ENCODE assay signal across 8 cellular contexts in the genomic region with DNA sequence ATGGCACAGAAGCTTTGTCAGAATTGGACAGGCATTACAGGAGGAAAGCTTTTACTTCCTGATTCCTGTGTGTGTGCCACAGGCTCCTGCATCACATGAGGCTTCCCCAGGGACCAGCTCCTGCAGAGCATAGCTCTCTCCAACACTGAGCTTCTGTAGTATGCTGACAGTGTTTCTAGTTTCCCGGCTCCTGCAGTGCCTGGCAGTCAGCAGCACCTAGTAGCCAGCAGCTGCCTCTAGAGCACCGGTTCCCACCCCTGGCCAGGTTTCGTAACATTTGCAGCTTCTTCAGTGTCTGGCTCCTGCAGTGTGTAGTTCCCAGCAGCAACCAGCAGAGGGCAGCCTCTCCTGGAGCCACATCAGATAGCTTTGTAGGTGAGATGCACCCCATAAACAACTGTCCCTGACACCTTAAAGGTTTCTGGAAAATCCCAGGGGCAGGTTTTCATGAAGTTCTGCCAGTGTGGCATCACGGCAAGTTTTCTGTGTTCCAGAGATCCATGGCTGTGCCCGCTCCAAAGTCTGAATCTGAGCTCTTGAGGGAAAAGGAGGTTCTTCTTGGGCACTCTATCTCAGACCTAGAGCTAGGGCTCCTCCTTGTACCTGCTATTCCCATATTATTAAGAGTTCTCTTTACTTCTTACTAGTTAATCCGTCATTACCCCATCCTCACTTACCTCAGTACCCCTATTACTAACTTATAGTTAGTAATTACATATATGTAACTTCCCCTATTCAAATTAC. TPM values are rescaled to one million over a fixed set of nuclear protein-coding genes. Genes with fewer than 3 reads are reported as not detected.
A peak's percentile ranks its signal among the peaks of the same experiment; 100 is the strongest.
DNase-seq lines count a peak whose midpoint lies in the region; ATAC-seq, FAIRE-seq and TF ChIP-seq lines count a peak whose summit lies in the region.

No MANE protein-coding gene starts in this region.

- TF ChIP-seq CTCF in RWPE2 (IDR thresholded peaks at IDR 0.05; ENCODE audit: poor library complexity, severe bottlenecking) = peak; percentile 98
- peak; percentile 99 for TF ChIP-seq CTCF in osteoblast (IDR thresholded peaks at IDR 0.05; ENCODE audit: extremely low read depth, low read depth, low read length)
- TF ChIP-seq CTCF in thoracic aorta (IDR thresholded peaks at IDR 0.05) = peak; percentile 99

- no peaks in the 10 kb centered on the region for H3K79me2 ChIP-seq in osteoblast (ENCODE audit: insufficient read depth, low read length)

- no peak overlapping the region for H3K27ac ChIP-seq in RWPE2 (ENCODE audit: poor library complexity, severe bottlenecking)
- no peak overlapping the region for H3K27ac ChIP-seq in osteoblast (ENCODE audit: low read depth, low read length)
- peak overlapping the region; percentile 18 to 75 for H3K27ac ChIP-seq in thoracic aorta

- H3K4me1 ChIP-seq in RWPE2 (ENCODE audit: insufficient read depth, poor library complexity, severe bottlenecking) (peaks cover 13% of the 10 kb centered on the region), osteoblast (ENCODE audit: insufficient read depth, low read length) (peaks cover 6% of the 10 kb centered on the region), thoracic aorta (ENCODE audit: control insufficient read depth in 1 of 2, low read depth in 2 of 2) (peaks cover 0 to 14% of the 10 kb centered on the region in 2 donors)

- peak overlapping the region; percentile 85 for H2AFZ ChIP-seq in osteoblast (ENCODE audit: low read length)

- FAIRE-seq in G401.6 (lab: Jason Lieb, UNC) (peak; percentile 25), H54 (lab: Jason Lieb, UNC) (peak; percentile 98)

- peak overlapping the region; percentile 77 for H3K4me2 ChIP-seq in osteoblast (ENCODE audit: insufficient read depth, low read length)

- peak; percentile 77 for DNase-seq in H54 (ENCODE audit: insufficient read length, low spot score)
- peak; percentile 82 for DNase-seq in LoVo (ENCODE audit: low spot score)
- peak; percentile 81 for DNase-seq in RWPE2 (ENCODE audit: low spot score)
- DNase-seq in activated gamma-delta T cell treated with anti-CD3 and anti-CD28 coated beads, Interleukin-2, amount 50 U/mL, for 16 hours (ENCODE audit: low read depth) = peak; percentile 78
- DNase-seq in foreskin melanocyte = peak; percentile 45
- peak; percentile 79 for DNase-seq in osteoblast (ENCODE audit: insufficient read length, low spot score, missing footprints)
- DNase-seq in thoracic aorta (ENCODE audit: low spot score) = peak; percentile 21

- no peak for TF ChIP-seq POLR2A in H54 (IDR thresholded peaks at IDR 0.05; ENCODE audit: low read depth, low read length)

- ATAC-seq in RWPE2 (ENCODE audit: low read depth) = peak; percentile 86
- ATAC-seq in thoracic aorta (ENCODE audit: insufficient number of reproducible peaks, low FRiP score, low read depth) = no peak

- no peaks in the 10 kb centered on the region for H3K27me3 ChIP-seq in RWPE2 (ENCODE audit: insufficient read depth, poor library complexity, severe bottlenecking)
- H3K27me3 ChIP-seq in osteoblast (ENCODE audit: insufficient read depth, low read length) = peaks cover 8% of the 10 kb centered on the region
- no peaks in the 10 kb centered on the region for H3K27me3 ChIP-seq in thoracic aorta (replicated peaks; ENCODE audit: insufficient read depth)

- no peaks in the 10 kb centered on the region for H4K20me1 ChIP-seq in osteoblast (ENCODE audit: insufficient read depth, low read length)

- H3K9me3 ChIP-seq in RWPE2 (ENCODE audit: severe bottlenecking) = no peaks in the 10 kb centered on the region
- H3K9me3 ChIP-seq in osteoblast (ENCODE audit: low read depth, low read length) = no peaks in the 10 kb centered on the region
- no peaks in the 10 kb centered on the region for H3K9me3 ChIP-seq in thoracic aorta

- no peak overlapping the region for H3K4me3 ChIP-seq in RWPE2 (ENCODE audit: severe bottlenecking)
- H3K4me3 ChIP-seq in osteoblast (ENCODE audit: insufficient read depth, low read length) = peak overlapping the region; percentile 56
- peak overlapping the region; percentile 56 for H3K4me3 ChIP-seq in thoracic aorta

- H3K36me3 ChIP-seq in RWPE2 (ENCODE audit: low read depth) (no peaks in the 10 kb centered on the region), osteoblast (ENCODE audit: insufficient read depth, low read length) (no peaks in the 10 kb centered on the region), thoracic aorta (no peaks in the 10 kb centered on the region)

RNA-seq across cellular contexts. Expression of a gene that starts 5.7 kb away (rescaled TPM):
- total RNA-seq in osteoblast (95.2 and 111 TPM in 2 replicates), thoracic aorta (100 to 1,000 TPM; 137 to 267 TPM)

Comparison
In these comparisons a context has a peak if more than half of its experiments do, and no peak if none do; other contexts are left out.
1. DNase-seq: peak in every context shown above with its lines; median percentile 82 in LoVo; 81 in RWPE2; 79 in osteoblast; 78 in activated gamma-delta T cell treated with anti-CD3 and anti-CD28 coated beads, Interleukin-2, amount 50 U/mL, for 16 hours; 77 in H54; 45 in foreskin melanocyte; 21 in thoracic aorta.
2. H3K27ac ChIP-seq: peak in thoracic aorta (2 of 2); none in RWPE2 (single experiment) and osteoblast (single experiment).
3. Peak in every context shown above with its lines, with median percentiles within 50 percentile points of each other: CTCF ChIP-seq.